16 cellular contexts compared by ENCODE assay signal in genomic region chr13:31913459-31913858, GRCh38.
DNase-seq lines count a peak whose midpoint lies in the region; ATAC-seq and TF ChIP-seq lines count a peak whose summit lies in the region.
"Had no signal": no experiment of that assay in that cellular context is flagged by ENCODE, and none has a peak within 500 bp of the region (broad histone marks: within the 10 kb centered on the region; RNA-seq: fewer than 3 reads in every experiment).

No MANE protein-coding gene starts in this region.

- no peak overlapping the region for H3K4me3 Mint-ChIP-seq in natural killer cell
- H3K4me3 Mint-ChIP-seq in natural killer cell treated with Interleukin-12 subunit alpha and Interleukin-12 subunit beta and Interleukin-15 and Interleukin-18, amount 100 ng/mL, for 72 hours, result no peak overlapping the region
- H3K4me3 Mint-ChIP-seq: B cell, brain had no signal

- TF ChIP-seq EP300 in gastroesophageal sphincter (IDR thresholded peaks at IDR 0.05), result no peak

- no peak for TF ChIP-seq POLR2A in gastroesophageal sphincter (IDR thresholded peaks at IDR 0.05)
- TF ChIP-seq POLR2A in esophagus squamous epithelium (IDR thresholded peaks at IDR 0.05), result no peak

- no peaks in the 10 kb centered on the region for H3K36me3 Mint-ChIP-seq in natural killer cell
- H3K36me3 Mint-ChIP-seq in natural killer cell treated with Interleukin-12 subunit alpha and Interleukin-12 subunit beta and Interleukin-15 and Interleukin-18, amount 100 ng/mL, for 72 hours, result no peaks in the 10 kb centered on the region
- H3K36me3 Mint-ChIP-seq: brain had no signal

- ATAC-seq in natural killer cell, result no peak
- ATAC-seq in natural killer cell treated with Interleukin-12 subunit alpha and Interleukin-12 subunit beta and Interleukin-15 and Interleukin-18, amount 100 ng/mL, for 72 hours, result no peak
- no peak for ATAC-seq in gastroesophageal sphincter

- peak overlapping the region; percentile 6 to 19 for H3K27ac Mint-ChIP-seq in natural killer cell
- H3K27ac Mint-ChIP-seq in natural killer cell treated with Interleukin-12 subunit alpha and Interleukin-12 subunit beta and Interleukin-15 and Interleukin-18, amount 100 ng/mL, for 72 hours, result peak overlapping the region in 1 of 2 donors; percentile 32
- H3K27ac Mint-ChIP-seq: B cell had no signal

- H3K27ac ChIP-seq in gastroesophageal sphincter (no peak overlapping the region), esophagus squamous epithelium (no peak overlapping the region)
- H3K27ac ChIP-seq: SJSA1, thyroid gland had no signal

- 100% methylated on average over 2 of the region's 2 CpGs for WGBS in gastroesophageal sphincter (ENCODE audit: low coverage in 1 of 2), 2 donors
- 80 to 91% methylated on average over 2 of the region's 2 CpGs for WGBS in esophagus squamous epithelium, 2 donors

- peaks cover 7 to 16% of the 10 kb centered on the region in 2 donors for H3K4me1 Mint-ChIP-seq in natural killer cell
- peaks cover 2 to 24% of the 10 kb centered on the region in 2 donors for H3K4me1 Mint-ChIP-seq in natural killer cell treated with Interleukin-12 subunit alpha and Interleukin-12 subunit beta and Interleukin-15 and Interleukin-18, amount 100 ng/mL, for 72 hours (ENCODE audit: low read depth in 2 of 2)

- H3K27me3 ChIP-seq in gastroesophageal sphincter (no peaks in the 10 kb centered on the region), esophagus squamous epithelium (no peaks in the 10 kb centered on the region)
- H3K27me3 ChIP-seq: SJSA1, thyroid gland had no signal

- H3K4me3 ChIP-seq in gastroesophageal sphincter, result no peak overlapping the region
- no peak overlapping the region for H3K4me3 ChIP-seq in esophagus squamous epithelium
- H3K4me3 ChIP-seq: SJSA1, thyroid gland had no signal

- no peaks in the 10 kb centered on the region for H3K27me3 Mint-ChIP-seq in natural killer cell (ENCODE audit: low read depth in 2 of 2)
- H3K27me3 Mint-ChIP-seq in natural killer cell treated with Interleukin-12 subunit alpha and Interleukin-12 subunit beta and Interleukin-15 and Interleukin-18, amount 100 ng/mL, for 72 hours, result no peaks in the 10 kb centered on the region
- H3K27me3 Mint-ChIP-seq: B cell, brain had no signal

- intact Hi-C loops in natural killer cell (cut with micrococcal nuclease) (loop anchor here (5.0 kb wide), 1 partner anchor 334 kb away; no protein-coding TSS in a partner anchor), esophagus squamous epithelium (cut with DNase I) (loop anchor here (10.0 kb wide), 1 partner anchor 401 kb away; the partner anchor contains the start of genes BRCA2 and ZAR1L)

- no peaks in the 10 kb centered on the region for H3K9me3 ChIP-seq in gastroesophageal sphincter
- H3K9me3 ChIP-seq in esophagus squamous epithelium, result no peaks in the 10 kb centered on the region
- H3K9me3 ChIP-seq: SJSA1, thyroid gland had no signal

- peaks cover 0 to 22% (median 3%) of the 10 kb centered on the region in 3 donors for H3K4me1 ChIP-seq in gastroesophageal sphincter
- peaks cover 0 to 22% (median 4%) of the 10 kb centered on the region in 3 donors for H3K4me1 ChIP-seq in esophagus squamous epithelium
- H3K4me1 ChIP-seq: SJSA1 had no signal

- DNase-seq in natural killer cell (no peak), NOMO-1 (lab: John Stamatoyannopoulos, UW; ENCODE audit: unreplicated experiment in 2 of 2) (peak; percentile 56 to 57), fibroblast of gingiva (ENCODE audit: low read depth) (peak; percentile 39), DMS114 treated with DMSO at 0.1 percent for 48 hours (lab: John Stamatoyannopoulos, UW; ENCODE audit: unreplicated experiment) (no peak), esophagus squamous epithelium (lab: John Stamatoyannopoulos, UW) (no peak), NCI-H446 (lab: John Stamatoyannopoulos, UW) (no peak)
- no peak for DNase-seq in natural killer cell treated with Interleukin-12 subunit alpha and Interleukin-12 subunit beta and Interleukin-15 and Interleukin-18, amount 100 ng/mL, for 72 hours (ENCODE audit: low spot score)
- DNase-seq: activated CD8-positive, alpha-beta memory T cell treated with anti-CD3 and anti-CD28 coated beads for 24 hours; activated gamma-delta T cell treated with Interleukin-2 at 50 U/mL for 16 hours; NCI-H1694; posterior cingulate gyrus; thyroid gland had no signal

- H3K9me3 Mint-ChIP-seq in natural killer cell, result no peaks in the 10 kb centered on the region
- no peaks in the 10 kb centered on the region for H3K9me3 Mint-ChIP-seq in natural killer cell treated with Interleukin-12 subunit alpha and Interleukin-12 subunit beta and Interleukin-15 and Interleukin-18, amount 100 ng/mL, for 72 hours
- H3K9me3 Mint-ChIP-seq: brain had no signal

- TF ChIP-seq CTCF in natural killer cell (IDR thresholded peaks at IDR 0.05) (no peak), gastroesophageal sphincter (IDR thresholded peaks at IDR 0.05) (no peak), esophagus squamous epithelium (IDR thresholded peaks at IDR 0.05) (no peak)

- H3K36me3 ChIP-seq in gastroesophageal sphincter (no peaks in the 10 kb centered on the region), esophagus squamous epithelium (no peaks in the 10 kb centered on the region)
- H3K36me3 ChIP-seq: SJSA1, thyroid gland had no signal

Comparison
In these comparisons a context has a peak if more than half of its experiments do, and no peak if none do; other contexts are left out.
1. DNase-seq: peak in NOMO-1 (2 of 2) and fibroblast of gingiva (single experiment); none in natural killer cell (single experiment), natural killer cell treated with Interleukin-12 subunit alpha and Interleukin-12 subunit beta and Interleukin-15 and Interleukin-18, amount 100 ng/mL, for 72 hours (single experiment), DMS114 treated with DMSO at 0.1 percent for 48 hours (single experiment), esophagus squamous epithelium (single experiment) and NCI-H446 (0 of 2).